8 cellular contexts compared by ENCODE assay signal in genomic region chr9:19050637-19051591, GRCh38. TPM values are rescaled to one million over a fixed set of nuclear protein-coding genes. Genes with fewer than 3 reads are reported as not detected.
DNase-seq lines count a peak whose midpoint lies in the region; ATAC-seq and TF ChIP-seq lines count a peak whose summit lies in the region.

No MANE protein-coding gene starts in this region.

- WGBS in lower leg skin, 2 donors, result 54 to 55% methylated on average over 12 of the region's 12 CpGs

- intact Hi-C loops in lower leg skin (cut with DNase I; ENCODE audit: low total_unique reads), result no loop called here
- intact Hi-C loops in upper lobe of right lung (cut with DNase I), result no loop called here

- H3K4me1 ChIP-seq in upper lobe of right lung, result peaks cover 20% of the 10 kb centered on the region

- no peak for ATAC-seq in activated naive CD8-positive, alpha-beta T cell treated with anti-CD3 and anti-CD28 coated beads, Interleukin-2, amount 50 U/mL, for 24 hours
- ATAC-seq in upper lobe of right lung (no peak), HG02588 (IDR thresholded peaks at IDR 0.05; ENCODE audit: unreplicated experiment) (no peak)

- TF ChIP-seq POLR2A in lower leg skin (IDR thresholded peaks at IDR 0.05), result no peak

- TF ChIP-seq CTCF in lower leg skin (IDR thresholded peaks at IDR 0.05) (no peak), upper lobe of right lung (IDR thresholded peaks at IDR 0.05) (no peak)

- H3K9me3 ChIP-seq in upper lobe of right lung, result no peaks in the 10 kb centered on the region

- H3K27me3 ChIP-seq in upper lobe of right lung, result no peaks in the 10 kb centered on the region

- peak overlapping the region; percentile 74 for H3K27ac Mint-ChIP-seq in activated naive CD4-positive, alpha-beta T cell treated with anti-CD3 and anti-CD28 coated beads, Interleukin-2, amount 50 U/mL, for 24 hours
- H3K27ac Mint-ChIP-seq in activated naive CD8-positive, alpha-beta T cell treated with anti-CD3 and anti-CD28 coated beads, Interleukin-2, amount 50 U/mL, for 24 hours, result peak overlapping the region; percentile 98

- DNase-seq in activated naive CD4-positive, alpha-beta T cell treated with Interleukin-2 at 50 U/mL for 16 hours, result no peak
- no peak for DNase-seq in activated naive CD8-positive, alpha-beta T cell treated with anti-CD3 and anti-CD28 coated beads, Interleukin-2, amount 50 U/mL, for 24 hours
- no peak for DNase-seq in lower leg skin (ENCODE audit: low spot score in 2 of 2)
- DNase-seq in upper lobe of right lung, result no peak
- DNase-seq in amniotic stem cell (lab: John Stamatoyannopoulos, UW), result no peak
- no peak for DNase-seq in SKM-1 treated with dmso at 0.1 percent for 144 hours (lab: John Stamatoyannopoulos, UW; ENCODE audit: unreplicated experiment)

- H3K36me3 Mint-ChIP-seq in activated naive CD4-positive, alpha-beta T cell treated with anti-CD3 and anti-CD28 coated beads, Interleukin-2, amount 50 U/mL, for 24 hours, result peaks cover 4% of the 10 kb centered on the region
- peaks cover 29% of the 10 kb centered on the region for H3K36me3 Mint-ChIP-seq in activated naive CD8-positive, alpha-beta T cell treated with anti-CD3 and anti-CD28 coated beads, Interleukin-2, amount 50 U/mL, for 24 hours (ENCODE audit: low read depth)

- H3K27ac ChIP-seq in upper lobe of right lung, result peak overlapping the region; percentile 95

- no peaks in the 10 kb centered on the region for H3K9me3 Mint-ChIP-seq in activated naive CD4-positive, alpha-beta T cell treated with anti-CD3 and anti-CD28 coated beads, Interleukin-2, amount 50 U/mL, for 24 hours
- H3K9me3 Mint-ChIP-seq in activated naive CD8-positive, alpha-beta T cell treated with anti-CD3 and anti-CD28 coated beads, Interleukin-2, amount 50 U/mL, for 24 hours, result no peaks in the 10 kb centered on the region

- H3K4me3 Mint-ChIP-seq in activated naive CD4-positive, alpha-beta T cell treated with anti-CD3 and anti-CD28 coated beads, Interleukin-2, amount 50 U/mL, for 24 hours, result peak overlapping the region; percentile 94
- H3K4me3 Mint-ChIP-seq in activated naive CD8-positive, alpha-beta T cell treated with anti-CD3 and anti-CD28 coated beads, Interleukin-2, amount 50 U/mL, for 24 hours, result peak overlapping the region; percentile 96

- peaks cover 43% of the 10 kb centered on the region for H3K4me1 Mint-ChIP-seq in activated naive CD4-positive, alpha-beta T cell treated with anti-CD3 and anti-CD28 coated beads, Interleukin-2, amount 50 U/mL, for 24 hours
- H3K4me1 Mint-ChIP-seq in activated naive CD8-positive, alpha-beta T cell treated with anti-CD3 and anti-CD28 coated beads, Interleukin-2, amount 50 U/mL, for 24 hours, result peaks cover 48% of the 10 kb centered on the region

- no peaks in the 10 kb centered on the region for H3K27me3 Mint-ChIP-seq in activated naive CD4-positive, alpha-beta T cell treated with anti-CD3 and anti-CD28 coated beads, Interleukin-2, amount 50 U/mL, for 24 hours
- no peaks in the 10 kb centered on the region for H3K27me3 Mint-ChIP-seq in activated naive CD8-positive, alpha-beta T cell treated with anti-CD3 and anti-CD28 coated beads, Interleukin-2, amount 50 U/mL, for 24 hours

- peaks cover 5% of the 10 kb centered on the region for H3K36me3 ChIP-seq in upper lobe of right lung

- peak overlapping the region; percentile 70 for H3K4me3 ChIP-seq in lower leg skin (ENCODE audit: low read depth, poor library complexity, severe bottlenecking)
- H3K4me3 ChIP-seq in upper lobe of right lung, result peak overlapping the region; percentile 99

RNA-seq across cellular contexts. Expression of gene RRAGA, which starts 1.7 kb away (rescaled TPM):
- total RNA-seq in lower leg skin, result 10 to 100 TPM; 54.7 to 72.7 (median 56.8) TPM
- total RNA-seq in upper lobe of right lung, result 71.4 TPM

RNA-seq across cellular contexts. Expression of gene SAXO1, which starts 17.9 kb away (rescaled TPM):
- total RNA-seq in lower leg skin (1 to 10 TPM in 1 of 4 donors, under 1 TPM in 2, not detected in 1; 0.30 to 1.1 (median 0.56) TPM), upper lobe of right lung (0.12 TPM)

RNA-seq across cellular contexts. Expression of gene HAUS6, which starts 51.8 kb away (rescaled TPM):
- total RNA-seq in lower leg skin (1 to 10 TPM; 6.5 to 7.9 (median 7.4) TPM), upper lobe of right lung (5.8 TPM)
